ENCODE assay signal across 19 cellular contexts in genomic region chr18:68215931-68216330, GRCh38.
DNase-seq lines count a peak whose midpoint lies in the region; ATAC-seq and TF ChIP-seq lines count a peak whose summit lies in the region.
"Had no signal": no experiment of that assay in that cellular context is flagged by ENCODE, and none has a peak within 500 bp of the region (broad histone marks: within the 10 kb centered on the region; RNA-seq: fewer than 3 reads in every experiment).

No MANE protein-coding gene starts in this region.

- peaks cover 0 to 2% (median 0%) of the 10 kb centered on the region in 11 donors for H3K9me3 Mint-ChIP-seq in naive thymus-derived CD4-positive, alpha-beta T cell
- no peaks in the 10 kb centered on the region for H3K9me3 Mint-ChIP-seq in stimulated activated effector memory CD8-positive, alpha-beta T cell treated with anti-CD3 and anti-CD28 coated beads, Interleukin-12 subunit alpha, Interleukin-12 subunit beta, amount 100 ng/mL, for 72 hours
- H3K9me3 Mint-ChIP-seq: brain, memory B cell had no signal

- no peaks in the 10 kb centered on the region for H3K36me3 ChIP-seq in ACC112 (ENCODE audit: insufficient read depth, low read length)
- H3K36me3 ChIP-seq in naive thymus-derived CD4-positive, alpha-beta T cell (ENCODE audit: control insufficient read depth in 2 of 3, insufficient read depth in 3 of 3, low read length in 3 of 3): no peaks in the 10 kb centered on the region
- H3K36me3 ChIP-seq: transverse colon had no signal

- H3K4me3 ChIP-seq in ACC112 (ENCODE audit: low read depth, low read length): no peak overlapping the region
- no peak overlapping the region for H3K4me3 ChIP-seq in naive thymus-derived CD4-positive, alpha-beta T cell (ENCODE audit: low read length)
- H3K4me3 ChIP-seq: transverse colon had no signal

- no peaks in the 10 kb centered on the region for H3K9me3 ChIP-seq in naive thymus-derived CD4-positive, alpha-beta T cell (ENCODE audit: control insufficient read depth in 2 of 3, low read length in 3 of 3)
- H3K9me3 ChIP-seq: transverse colon had no signal

- POLR2A ChIA-PET in naive thymus-derived CD4-positive, alpha-beta T cell (lab: Charles Lee): no interaction called here

- H3K4me1 Mint-ChIP-seq in naive thymus-derived CD4-positive, alpha-beta T cell: no peaks in the 10 kb centered on the region
- no peaks in the 10 kb centered on the region for H3K4me1 Mint-ChIP-seq in stimulated activated effector memory CD8-positive, alpha-beta T cell treated with anti-CD3 and anti-CD28 coated beads, Interleukin-12 subunit alpha, Interleukin-12 subunit beta, amount 100 ng/mL, for 72 hours
- H3K4me1 Mint-ChIP-seq: activated CD8-positive, alpha-beta memory T cell treated with anti-CD3 and anti-CD28 coated beads, Interleukin-2, amount 10 ng/mL, durations not matched to agents 7 days and 5 days; memory B cell had no signal

- ATAC-seq in foreskin keratinocyte (peak; percentile 93), HG02571 (IDR thresholded peaks at IDR 0.05; ENCODE audit: unreplicated experiment) (no peak)
- no peak for ATAC-seq in naive thymus-derived CD4-positive, alpha-beta T cell
- ATAC-seq in stimulated activated effector memory CD8-positive, alpha-beta T cell treated with anti-CD3 and anti-CD28 coated beads, Interleukin-12 subunit alpha, Interleukin-12 subunit beta, amount 100 ng/mL, for 72 hours: no peak
- ATAC-seq: activated CD8-positive, alpha-beta memory T cell treated with anti-CD3 and anti-CD28 coated beads, Interleukin-2, amount 10 ng/mL, durations not matched to agents 7 days and 5 days had no signal

- H3K27ac Mint-ChIP-seq in naive thymus-derived CD4-positive, alpha-beta T cell: no peak overlapping the region
- no peak overlapping the region for H3K27ac Mint-ChIP-seq in stimulated activated effector memory CD8-positive, alpha-beta T cell treated with anti-CD3 and anti-CD28 coated beads, Interleukin-12 subunit alpha, Interleukin-12 subunit beta, amount 100 ng/mL, for 72 hours
- H3K27ac Mint-ChIP-seq: activated CD8-positive, alpha-beta memory T cell treated with anti-CD3 and anti-CD28 coated beads, Interleukin-2, amount 10 ng/mL, durations not matched to agents 7 days and 5 days; brain; memory B cell had no signal

- no peaks in the 10 kb centered on the region for H3K27me3 Mint-ChIP-seq in naive thymus-derived CD4-positive, alpha-beta T cell
- H3K27me3 Mint-ChIP-seq: activated CD8-positive, alpha-beta memory T cell treated with anti-CD3 and anti-CD28 coated beads, Interleukin-2, amount 10 ng/mL, durations not matched to agents 7 days and 5 days; brain; memory B cell had no signal

- H3K4me3 Mint-ChIP-seq in naive thymus-derived CD4-positive, alpha-beta T cell: no peak overlapping the region
- no peak overlapping the region for H3K4me3 Mint-ChIP-seq in stimulated activated effector memory CD8-positive, alpha-beta T cell treated with anti-CD3 and anti-CD28 coated beads, Interleukin-12 subunit alpha, Interleukin-12 subunit beta, amount 100 ng/mL, for 72 hours
- H3K4me3 Mint-ChIP-seq: activated CD8-positive, alpha-beta memory T cell treated with anti-CD3 and anti-CD28 coated beads, Interleukin-2, amount 10 ng/mL, durations not matched to agents 7 days and 5 days; brain; memory B cell had no signal

- CTCF ChIA-PET in naive thymus-derived CD4-positive, alpha-beta T cell (lab: Charles Lee): no interaction called here

- no peak overlapping the region for H2AFZ ChIP-seq in ACC112 (ENCODE audit: low read length, unreplicated experiment)

- DNase-seq in HS-5 (ENCODE audit: low read depth) (peak; percentile 60), amniotic epithelial cell (ENCODE audit: low read depth) (peak; percentile 33), foreskin keratinocyte (peak; percentile 46 to 65)
- no peak for DNase-seq in naive thymus-derived CD4-positive, alpha-beta T cell
- DNase-seq in stimulated activated effector memory CD8-positive, alpha-beta T cell treated with anti-CD3 and anti-CD28 coated beads, Interleukin-12 subunit alpha, Interleukin-12 subunit beta, amount 100 ng/mL, for 72 hours (ENCODE audit: low spot score in 2 of 2): no peak
- DNase-seq in stimulated activated CD4-positive, alpha-beta T cell treated with anti-CD3 and anti-CD28 coated beads, Interleukin-15, amount 100 ng/mL, for 24 hours: no peak
- DNase-seq: activated CD8-positive, alpha-beta memory T cell treated with anti-CD3 and anti-CD28 coated beads, Interleukin-2, amount 10 ng/mL, durations not matched to agents 7 days and 5 days; COR-L47; effector CD4-positive, alpha-beta T cell; H7; MV-4-11; NCI-H2081 treated with DMSO at 0.1 percent for 48 hours; NCI-H748 treated with DMSO at 0.1 percent for 48 hours; stimulated activated CD4-positive, alpha-beta T cell treated with anti-CD3 and anti-CD28 coated beads, Interleukin-4, amount 100 ng/mL, for 4 hours; transverse colon had no signal

- no peaks in the 10 kb centered on the region for H3K79me2 ChIP-seq in ACC112 (ENCODE audit: control insufficient read depth, insufficient read depth, low read length, unreplicated experiment)

- H3K27me3 ChIP-seq in ACC112 (ENCODE audit: insufficient read depth, low read length): no peaks in the 10 kb centered on the region
- no peaks in the 10 kb centered on the region for H3K27me3 ChIP-seq in foreskin keratinocyte
- no peaks in the 10 kb centered on the region for H3K27me3 ChIP-seq in naive thymus-derived CD4-positive, alpha-beta T cell (ENCODE audit: control insufficient read depth in 2 of 2, insufficient read depth in 2 of 2, low read length in 2 of 2)
- H3K27me3 ChIP-seq: transverse colon had no signal

- intact Hi-C loops in naive thymus-derived CD4-positive, alpha-beta T cell (cut with micrococcal nuclease): loop anchor here in 1 of 2 donors (10.0 kb wide), 1 partner anchor 439 kb away; no protein-coding TSS in a partner anchor

- TF ChIP-seq CTCF in foreskin keratinocyte (conservative IDR thresholded peaks at IDR 0.05): no peak

- peak overlapping the region; percentile 12; the same call in 1 of the 2 replicates for H3K27ac ChIP-seq in ACC112 (ENCODE audit: low read depth, low read length)
- H3K27ac ChIP-seq in foreskin keratinocyte: no peak overlapping the region
- no peak overlapping the region for H3K27ac ChIP-seq in naive thymus-derived CD4-positive, alpha-beta T cell (ENCODE audit: low read depth, low read length)
- H3K27ac ChIP-seq: transverse colon had no signal

- H3K4me1 ChIP-seq in ACC112 (ENCODE audit: control insufficient read depth, insufficient read depth, low read length, unreplicated experiment) (peaks cover 11% of the 10 kb centered on the region), foreskin keratinocyte (no peaks in the 10 kb centered on the region)
- no peaks in the 10 kb centered on the region for H3K4me1 ChIP-seq in naive thymus-derived CD4-positive, alpha-beta T cell (ENCODE audit: control insufficient read depth in 2 of 2, insufficient read depth in 2 of 2, low read length in 2 of 2)
- H3K4me1 ChIP-seq: transverse colon had no signal

- no peaks in the 10 kb centered on the region for H3K36me3 Mint-ChIP-seq in naive thymus-derived CD4-positive, alpha-beta T cell
- H3K36me3 Mint-ChIP-seq in stimulated activated effector memory CD8-positive, alpha-beta T cell treated with anti-CD3 and anti-CD28 coated beads, Interleukin-12 subunit alpha, Interleukin-12 subunit beta, amount 100 ng/mL, for 72 hours: no peaks in the 10 kb centered on the region
- H3K36me3 Mint-ChIP-seq: activated CD8-positive, alpha-beta memory T cell treated with anti-CD3 and anti-CD28 coated beads, Interleukin-2, amount 10 ng/mL, durations not matched to agents 7 days and 5 days; brain; memory B cell had no signal

Comparison
In these comparisons a context has a peak if more than half of its experiments do, and no peak if none do; other contexts are left out.
1. DNase-seq: peak in HS-5 (single experiment), amniotic epithelial cell (single experiment) and foreskin keratinocyte (2 of 2); none in naive thymus-derived CD4-positive, alpha-beta T cell (0 of 9), stimulated activated effector memory CD8-positive, alpha-beta T cell treated with anti-CD3 and anti-CD28 coated beads, Interleukin-12 subunit alpha, Interleukin-12 subunit beta, amount 100 ng/mL, for 72 hours (0 of 2) and stimulated activated CD4-positive, alpha-beta T cell treated with anti-CD3 and anti-CD28 coated beads, Interleukin-15, amount 100 ng/mL, for 24 hours (single experiment).